In the genomic region with DNA sequence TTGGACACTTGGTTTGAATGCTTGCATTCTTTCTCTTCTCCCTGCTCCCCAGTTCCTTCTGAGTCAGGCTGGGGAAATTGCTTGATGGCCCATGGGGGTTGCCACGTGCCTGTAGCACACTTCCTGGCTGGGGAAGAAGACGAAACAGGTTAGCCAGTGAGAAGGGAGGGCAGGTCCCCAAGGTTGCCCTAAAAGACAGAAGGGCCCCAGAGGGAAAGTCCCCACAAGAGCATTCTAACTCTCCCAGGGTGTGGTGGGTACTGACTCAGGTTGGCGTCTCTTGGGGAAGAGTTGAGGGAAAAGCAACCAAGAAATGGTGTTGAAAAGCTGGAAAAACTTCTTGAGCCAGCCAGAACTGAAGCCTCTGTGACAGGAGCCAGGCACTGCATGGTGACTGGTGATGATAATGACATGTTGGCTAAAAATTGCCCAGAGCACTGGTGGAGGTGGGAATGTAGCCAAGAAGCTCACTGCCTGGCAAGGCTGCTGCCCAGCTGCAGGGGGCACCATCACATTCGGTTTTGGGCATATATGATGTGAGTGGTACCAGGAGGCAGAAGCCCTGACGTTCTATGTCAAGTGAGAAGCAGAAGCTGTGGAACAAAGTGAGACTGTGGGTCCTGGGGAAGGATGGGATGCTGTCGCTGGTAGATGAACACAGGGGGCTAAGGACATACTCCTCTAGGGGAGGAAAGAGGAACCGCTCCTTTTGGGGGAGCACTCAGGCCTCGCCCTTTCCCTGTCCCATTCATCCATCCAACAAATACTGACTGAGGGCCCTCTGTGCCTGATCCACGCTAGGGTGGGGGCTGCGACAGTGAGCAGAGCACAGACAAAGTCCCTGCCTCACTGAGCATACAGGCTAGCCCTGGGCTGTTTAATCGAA, we compare ENCODE assay signal across 7 cellular contexts.
A peak's percentile ranks its signal among the peaks of the same experiment; 100 is the strongest.
DNase-seq lines count a peak whose midpoint lies in the region; ATAC-seq and TF ChIP-seq lines count a peak whose summit lies in the region.

No MANE protein-coding gene starts in this region.

- ATAC-seq in GM18502 (IDR thresholded peaks at IDR 0.05; ENCODE audit: poor library complexity, unreplicated experiment) (peak; percentile 73), HG02759 (IDR thresholded peaks at IDR 0.05; ENCODE audit: unreplicated experiment) (peak; percentile 82), SK-N-SH treated with all-trans-retinoic acid at 6 μM for 48 hours (peak; percentile 75)
- ATAC-seq in central memory CD8-positive, alpha-beta T cell (replicated peaks; ENCODE audit: extremely low read depth, poor library complexity, severe bottlenecking) = peak; percentile 64

- no peaks in the 10 kb centered on the region for H3K27me3 Mint-ChIP-seq in central memory CD8-positive, alpha-beta T cell

- peaks cover 23% of the 10 kb centered on the region for H3K4me1 Mint-ChIP-seq in central memory CD8-positive, alpha-beta T cell

- no peaks in the 10 kb centered on the region for H3K9me3 Mint-ChIP-seq in central memory CD8-positive, alpha-beta T cell

- H3K4me3 Mint-ChIP-seq in central memory CD8-positive, alpha-beta T cell = no peak overlapping the region

- DNase-seq in central memory CD8-positive, alpha-beta T cell (ENCODE audit: low spot score in 2 of 2) = no peak
- DNase-seq in pons (ENCODE audit: low spot score) = peak; percentile 70
- DNase-seq in DMS114 treated with DMSO at 0.1 percent for 48 hours (lab: John Stamatoyannopoulos, UW; ENCODE audit: unreplicated experiment) = no peak
- DNase-seq in cerebellar cortex (ENCODE audit: low spot score) = no peak

- no peaks in the 10 kb centered on the region for H3K36me3 Mint-ChIP-seq in central memory CD8-positive, alpha-beta T cell (ENCODE audit: insufficient read depth)

- H3K27ac Mint-ChIP-seq in central memory CD8-positive, alpha-beta T cell (ENCODE audit: low read depth) = peak overlapping the region; percentile 79

TF ChIP-seq in SK-N-SH treated with all-trans-retinoic acid at 6 μM for 48 hours, 23 proteins besides CTCF, POLR2A, EP300 and RAD21:
- TF ChIP-seq TSHZ2 (CRISPR knock-in tag; IDR thresholded peaks at IDR 0.05) (no peak), SNAI2 (CRISPR knock-in tag; IDR thresholded peaks at IDR 0.05) (no peak), ISL1 (CRISPR knock-in tag; IDR thresholded peaks at IDR 0.05) (no peak), BACH2 (CRISPR knock-in tag; IDR thresholded peaks at IDR 0.05; ENCODE audit: borderline replicate concordance) (no peak), CSDC2 (CRISPR knock-in tag; IDR thresholded peaks at IDR 0.05) (no peak)
